ENCODE assay signal across 2 cellular contexts in the genomic region with DNA sequence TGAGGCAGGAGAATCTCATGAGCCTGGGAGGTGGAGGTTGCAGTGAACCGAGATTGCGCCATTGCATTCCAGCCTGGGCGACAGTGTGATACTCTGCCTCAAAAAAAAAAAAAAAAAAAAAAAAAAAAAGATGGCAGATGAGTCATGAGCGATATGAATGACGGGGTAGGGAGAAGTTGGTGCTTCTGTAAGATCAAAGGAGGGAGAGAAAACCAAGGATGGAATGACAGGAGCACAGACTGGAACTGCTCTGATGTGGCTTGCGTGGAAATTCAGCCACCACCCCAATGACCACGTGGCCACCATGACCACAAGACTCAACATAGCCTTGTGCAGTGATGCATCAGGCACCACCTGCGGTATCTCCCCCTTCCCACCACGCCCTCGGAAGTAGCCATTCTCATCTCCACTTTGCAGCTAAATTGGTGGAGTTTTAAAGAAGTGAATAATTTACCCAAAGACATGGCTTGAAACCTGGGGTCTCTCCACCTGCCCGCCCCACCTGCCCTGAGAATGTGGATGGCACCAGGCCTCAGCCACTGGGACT.
TF ChIP-seq lines count a peak whose summit lies in the region.

No MANE protein-coding gene starts in this region.

TF ChIP-seq in HCT116, 20 proteins besides CTCF, POLR2A, EP300 and RAD21:
- no peak for TF ChIP-seq ZFX (IDR thresholded peaks at IDR 0.05)
- TF ChIP-seq FOSL1 (IDR thresholded peaks at IDR 0.05; ENCODE audit: low read depth): no peak
- TF ChIP-seq EZH2phosphoT487 (IDR thresholded peaks at IDR 0.05; ENCODE audit: borderline replicate concordance): no peak
- no peak for TF ChIP-seq CEBPB (IDR thresholded peaks at IDR 0.05; ENCODE audit: low read depth)
- TF ChIP-seq CBX3 (IDR thresholded peaks at IDR 0.05; ENCODE audit: low read depth): no peak
TF ChIP-seq in HCT116: peak in this region for 0.

TF ChIP-seq in K562, 482 proteins besides CTCF, POLR2A, EP300 and RAD21:
- TF ChIP-seq ZNF696 (CRISPR knock-in tag; conservative IDR thresholded peaks at IDR 0.05) (no peak), FOSL1 (tag; conservative IDR thresholded peaks at IDR 0.05) (0 out of 2 replicates have a peak, but pooled peaks have one; percentile 16), ZNF384 (IDR thresholded peaks at IDR 0.05; ENCODE audit: low read depth, low read length) (0 out of 2 replicates have a peak, but pooled peaks have one; percentile 17)
